In genomic region chr3:140941434-140942220, GRCh38 we compare ENCODE assay signal across 1 cellular context.
TF ChIP-seq lines count a peak whose summit lies in the region.

SLC25A36 (plus strand) TSS chr3:140941836; CDS start chr3:140942055, 219 bp downstream.

TF ChIP-seq in HepG2, 621 proteins besides CTCF, POLR2A, EP300 and RAD21 (continued from another document and continues in another):
- no peak for TF ChIP-seq ZXDC (CRISPR knock-in tag; IDR thresholded peaks at IDR 0.05)
- TF ChIP-seq SATB2 (CRISPR knock-in tag; IDR thresholded peaks at IDR 0.05): peak; percentile 81
- TF ChIP-seq ZNF12 (CRISPR knock-in tag; IDR thresholded peaks at IDR 0.05): peak; percentile 43; the same call in 1 of the 2 replicates
- TF ChIP-seq FLYWCH1 (CRISPR knock-in tag; IDR thresholded peaks at IDR 0.05): peak; percentile 96
- peak; percentile 93; the same call in 1 of the 2 replicates for TF ChIP-seq SIN3A (IDR thresholded peaks at IDR 0.05; ENCODE audit: borderline replicate concordance, low read depth, low read length)
- peak; percentile 95 for TF ChIP-seq POLR2G (IDR thresholded peaks at IDR 0.05; ENCODE audit: low read depth, low read length)
- TF ChIP-seq ZNF724P (CRISPR knock-in tag; IDR thresholded peaks at IDR 0.05; ENCODE audit: borderline replicate concordance): peak; percentile 99
- peak; percentile 98 for TF ChIP-seq ZNF274 (CRISPR knock-in tag; IDR thresholded peaks at IDR 0.05)
- TF ChIP-seq MTA1 (CRISPR knock-in tag; IDR thresholded peaks at IDR 0.05; ENCODE audit: borderline replicate concordance): no peak
- peak; percentile 94; the same call in 1 of the 2 replicates for TF ChIP-seq ZNF260 (CRISPR knock-in tag; IDR thresholded peaks at IDR 0.05; ENCODE audit: borderline replicate concordance, low read depth)
- TF ChIP-seq KDM2A (CRISPR knock-in tag; IDR thresholded peaks at IDR 0.05; ENCODE audit: borderline replicate concordance, low read depth): peak; percentile 89; the same call in 1 of the 2 replicates
- TF ChIP-seq ZNF543 (CRISPR knock-in tag; IDR thresholded peaks at IDR 0.05): peak; percentile 73
- TF ChIP-seq RBFOX2 (IDR thresholded peaks at IDR 0.05; ENCODE audit: low read depth, low read length): peak; percentile 97
- TF ChIP-seq ZMYM2 (CRISPR knock-in tag; IDR thresholded peaks at IDR 0.05): peak; percentile 93
- no peak for TF ChIP-seq ATRX (CRISPR knock-in tag; IDR thresholded peaks at IDR 0.05; ENCODE audit: borderline replicate concordance)
- TF ChIP-seq XBP1 (CRISPR knock-in tag; IDR thresholded peaks at IDR 0.05): no peak; the same call in 1 of the 2 replicates
- TF ChIP-seq ZBTB38 (CRISPR knock-in tag; IDR thresholded peaks at IDR 0.05): peak; percentile 86; the same call in 1 of the 2 replicates
- TF ChIP-seq DMTF1 (CRISPR knock-in tag; IDR thresholded peaks at IDR 0.05): peak; percentile 89; the same call in 1 of the 2 replicates
- peak; percentile 94; the same call in 1 of the 2 replicates for TF ChIP-seq ZNF350 (CRISPR knock-in tag; IDR thresholded peaks at IDR 0.05; ENCODE audit: borderline replicate concordance, low read depth)
- TF ChIP-seq TFDP1 (CRISPR knock-in tag; IDR thresholded peaks at IDR 0.05; ENCODE audit: borderline replicate concordance): peak; percentile 95
- no peak for TF ChIP-seq SRSF4 (IDR thresholded peaks at IDR 0.05; ENCODE audit: low read depth, low read length, poor library complexity, severe bottlenecking)
- peak; percentile 92; the same call in 1 of the 2 replicates for TF ChIP-seq CREBL2 (CRISPR knock-in tag; IDR thresholded peaks at IDR 0.05; ENCODE audit: borderline replicate concordance)
- TF ChIP-seq RAD51 (IDR thresholded peaks at IDR 0.05; ENCODE audit: borderline replicate concordance): peak; percentile 51
- peak; percentile 90 for TF ChIP-seq ZNF225 (CRISPR knock-in tag; IDR thresholded peaks at IDR 0.05)
- peak; percentile 60; the same call in 1 of the 2 replicates for TF ChIP-seq ZSCAN22 (CRISPR knock-in tag; IDR thresholded peaks at IDR 0.05)
- TF ChIP-seq HMGXB3 (CRISPR knock-in tag; IDR thresholded peaks at IDR 0.05; ENCODE audit: borderline replicate concordance): peak; percentile 97
- TF ChIP-seq ZBTB20 (CRISPR knock-in tag; IDR thresholded peaks at IDR 0.05; ENCODE audit: borderline replicate concordance, low read depth): peak; percentile 87; the same call in 1 of the 2 replicates
- TF ChIP-seq RNF219 (CRISPR knock-in tag; IDR thresholded peaks at IDR 0.05): peak; percentile 93; the same call in 1 of the 2 replicates
- TF ChIP-seq SUZ12 (IDR thresholded peaks at IDR 0.05; ENCODE audit: low read depth, low read length): no peak
- TF ChIP-seq TBP (CRISPR knock-in tag; IDR thresholded peaks at IDR 0.05): no peak
- TF ChIP-seq THRA (CRISPR knock-in tag; IDR thresholded peaks at IDR 0.05; ENCODE audit: borderline replicate concordance): peak; percentile 92
- no peak for TF ChIP-seq ZBTB8A (CRISPR knock-in tag; IDR thresholded peaks at IDR 0.05; ENCODE audit: borderline replicate concordance, low read depth)
- TF ChIP-seq ZNF547 (CRISPR knock-in tag; IDR thresholded peaks at IDR 0.05): peak; percentile 97
- peak; percentile 92 for TF ChIP-seq TAF1 (CRISPR knock-in tag; IDR thresholded peaks at IDR 0.05)
- no peak for TF ChIP-seq ZMAT5 (CRISPR knock-in tag; IDR thresholded peaks at IDR 0.05; ENCODE audit: borderline replicate concordance, low read depth)
- no peak for TF ChIP-seq WIZ (CRISPR knock-in tag; IDR thresholded peaks at IDR 0.05)
- TF ChIP-seq MAFF (IDR thresholded peaks at IDR 0.05; ENCODE audit: low read depth, low read length): no peak
- peak; percentile 88 for TF ChIP-seq ZHX2 (IDR thresholded peaks at IDR 0.05; ENCODE audit: low read depth)
- TF ChIP-seq ZHX2 (CRISPR knock-in tag; IDR thresholded peaks at IDR 0.05; ENCODE audit: borderline replicate concordance): peak; percentile 89
- peak; percentile 98 for TF ChIP-seq ZSCAN29 (CRISPR knock-in tag; conservative IDR thresholded peaks at IDR 0.05)
- TF ChIP-seq RNF2 (conservative IDR thresholded peaks at IDR 0.05; ENCODE audit: low read depth): peak; percentile 98
